Comparison of ENCODE assay signal across 8 cellular contexts in the genomic region with DNA sequence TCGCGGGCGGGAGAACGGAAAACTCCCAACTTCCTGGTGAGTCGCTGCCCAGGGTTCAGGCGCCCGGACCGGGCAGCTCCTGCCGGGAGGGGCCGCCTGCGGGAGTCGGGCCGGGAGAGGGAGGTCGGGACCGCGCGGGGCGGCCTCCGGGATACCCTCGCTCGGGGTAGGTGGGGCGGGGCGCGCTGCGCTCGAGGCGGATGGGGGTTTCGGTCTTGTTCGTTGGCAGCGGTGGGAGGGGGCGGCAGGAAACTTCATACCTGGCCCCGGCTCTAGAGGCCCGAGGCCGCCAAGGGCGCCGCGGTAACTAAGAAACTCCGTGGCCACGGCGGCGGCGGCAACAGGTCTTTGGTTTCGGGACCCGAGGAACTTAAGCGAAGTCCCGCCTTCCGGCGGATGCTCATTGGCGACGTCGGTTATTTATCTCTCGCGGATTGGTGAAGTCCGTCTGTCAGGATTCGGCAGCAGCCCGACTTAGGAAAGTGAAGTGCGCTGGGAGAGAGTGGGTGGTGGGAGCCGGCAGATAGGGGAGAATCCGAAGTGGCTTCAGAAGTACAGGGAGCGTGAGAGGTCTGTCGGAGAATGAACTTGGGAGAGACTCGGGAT. TPM values are rescaled to one million over a fixed set of nuclear protein-coding genes. Genes with fewer than 3 reads are reported as not detected.
A peak's percentile ranks its signal among the peaks of the same experiment; 100 is the strongest.
DNase-seq lines count a peak whose midpoint lies in the region; ATAC-seq and TF ChIP-seq lines count a peak whose summit lies in the region.

No MANE protein-coding gene starts in this region.

- no peaks in the 10 kb centered on the region for H3K27me3 ChIP-seq in BJ (ENCODE audit: control insufficient read depth, insufficient read depth, low read length)

- CTCF ChIA-PET in BJ (lab: Yijun Ruan, JAX): interaction anchor here (1.0 to 4.5 kb wide), 12 partner anchors 12 to 529 kb away, joined by 3 to 25 read pairs (median 4); no protein-coding TSS in a partner anchor

- ATAC-seq in GM19328 (IDR thresholded peaks at IDR 0.05; ENCODE audit: unreplicated experiment) (peak; percentile 42), HG03469 (IDR thresholded peaks at IDR 0.05; ENCODE audit: unreplicated experiment) (peak; percentile 27), left lobe of liver (peak; percentile 67)

- no peaks in the 10 kb centered on the region for H3K36me3 ChIP-seq in BJ (ENCODE audit: control insufficient read depth, insufficient read depth, low read length)

- no peak for TF ChIP-seq CTCF in BJ (IDR thresholded peaks at IDR 0.05; ENCODE audit: insufficient read depth, low read depth, low read length)

- POLR2A ChIA-PET in BJ (lab: Charles Lee): interaction anchor here (1.1 to 1.4 kb wide), 3 partner anchors 14 to 515 kb away, joined by 3 to 8 read pairs (median 4); no protein-coding TSS in a partner anchor

- DNase-seq in BJ (ENCODE audit: low read depth) (no peak), NCI-H524 treated with DMSO at 0.1 percent for 48 hours (lab: John Stamatoyannopoulos, UW) (peak; percentile 81), dedifferentiated amniotic fluid mesenchymal stem cell (ENCODE audit: extremely low spot score) (peak; percentile 95), left lobe of liver (ENCODE audit: low spot score) (peak; percentile 92)
- peak; percentile 75 for DNase-seq in activated CD4-positive, alpha-beta T cell treated with anti-CD3 and anti-CD28 coated beads, Interleukin-2, amount 50 U/mL, for 1 hour
- peak; percentile 84 for DNase-seq in stimulated activated CD4-positive, alpha-beta T cell treated with anti-CD3 and anti-CD28 coated beads, Interleukin-1b, Interleukin-23, amount 100 ng/mL, for 48 hours

- H3K4me3 ChIP-seq in BJ (ENCODE audit: low read depth, low read length): peak overlapping the region; percentile 56

RNA-seq across cellular contexts. Expression of gene NEK7, which starts 0.5 kb away (rescaled TPM):
- 428 and 674 TPM in 2 replicates for polyA plus RNA-seq in BJ (2011; rRNA removed)
- polyA minus RNA-seq in BJ (2011; rRNA and poly(A)+ RNA removed): 254 and 271 TPM in 2 replicates
- 21.4 TPM for total RNA-seq in left lobe of liver
